ENCODE assay signal across 8 cellular contexts in genomic region chr6:136550330-136551071, GRCh38. TPM values are rescaled to one million over a fixed set of nuclear protein-coding genes. Genes with fewer than 3 reads are reported as not detected.
DNase-seq lines count a peak whose midpoint lies in the region; ATAC-seq and TF ChIP-seq lines count a peak whose summit lies in the region.

MAP7 (minus strand) TSS chr6:136550422; CDS start chr6:136550408, 14 bp downstream.

- peaks cover 0 to 17% (median 9%) of the 10 kb centered on the region in 4 donors for H3K4me1 Mint-ChIP-seq in CD4-positive, CD25-positive, alpha-beta regulatory T cell

- H3K36me3 ChIP-seq in CD4-positive, CD25-positive, alpha-beta regulatory T cell (ENCODE audit: control insufficient read depth, insufficient read depth, low read length): peaks cover 5% of the 10 kb centered on the region
- no peaks in the 10 kb centered on the region for H3K36me3 ChIP-seq in ovary
- peaks cover 0 to 3% (median under 1%) of the 10 kb centered on the region in 4 donors for H3K36me3 ChIP-seq in upper lobe of left lung

- ATAC-seq in CD4-positive, CD25-positive, alpha-beta regulatory T cell (ENCODE audit: low read depth in 2 of 2): peak; percentile 72 to 76
- peak; percentile 74 for ATAC-seq in GM19455 (IDR thresholded peaks at IDR 0.05; ENCODE audit: unreplicated experiment)
- peak; percentile 88 for ATAC-seq in Right ventricle myocardium superior (ENCODE audit: poor library complexity)
- peak; percentile 89 to 97 for ATAC-seq in upper lobe of left lung (ENCODE audit: low FRiP score in 2 of 2)

- H3K9me3 Mint-ChIP-seq in CD4-positive, CD25-positive, alpha-beta regulatory T cell: peaks cover 0 to 2% (median 0%) of the 10 kb centered on the region in 7 donors

- H3K4me3 Mint-ChIP-seq in CD4-positive, CD25-positive, alpha-beta regulatory T cell: peak within 1 kb of the TSS; percentile 71 to 83 (median 74)

- H3K27ac ChIP-seq in CD4-positive, CD25-positive, alpha-beta regulatory T cell (ENCODE audit: insufficient read depth, low read length, poor library complexity, severe bottlenecking): no peak within 1 kb of the TSS
- H3K27ac ChIP-seq in ovary (peak within 1 kb of the TSS; percentile 19 to 54), upper lobe of left lung (peak within 1 kb of the TSS; percentile 71 to 81 (median 80))

- peaks cover 7% of the 10 kb centered on the region for H3K36me3 Mint-ChIP-seq in CD4-positive, CD25-positive, alpha-beta regulatory T cell

- no peaks in the 10 kb centered on the region for H3K9me3 ChIP-seq in CD4-positive, CD25-positive, alpha-beta regulatory T cell (ENCODE audit: control insufficient read depth in 2 of 2, low read length in 2 of 2)
- H3K9me3 ChIP-seq in ovary: no peaks in the 10 kb centered on the region
- no peaks in the 10 kb centered on the region for H3K9me3 ChIP-seq in upper lobe of left lung

- no peak for TF ChIP-seq EP300 in ovary (IDR thresholded peaks at IDR 0.05)
- no peak for TF ChIP-seq EP300 in upper lobe of left lung (IDR thresholded peaks at IDR 0.05)

- peaks cover 21% of the 10 kb centered on the region for H3K27me3 ChIP-seq in CD4-positive, CD25-positive, alpha-beta regulatory T cell (ENCODE audit: control insufficient read depth, insufficient read depth, low read length)
- H3K27me3 ChIP-seq in ovary (no peaks in the 10 kb centered on the region), upper lobe of left lung (peaks cover 0 to 13% (median 2%) of the 10 kb centered on the region in 4 donors)

- intact Hi-C loops in Right ventricle myocardium superior (cut with DNase I): no loop called here
- intact Hi-C loops in ovary (cut with DNase I): no loop called here

- 0 to 1% (median 1%) methylated on average over 56 to 79 of the region's 79 CpGs for WGBS in ovary, 3 donors
- 5 to 6% methylated on average over 19 to 25 of the region's 79 CpGs for WGBS in upper lobe of left lung, 2 donors

- H3K27me3 Mint-ChIP-seq in CD4-positive, CD25-positive, alpha-beta regulatory T cell: peaks cover 59% of the 10 kb centered on the region

- H3K27ac Mint-ChIP-seq in CD4-positive, CD25-positive, alpha-beta regulatory T cell: peak within 1 kb of the TSS in 1 of 3 donors; percentile 26

- TF ChIP-seq POLR2A in ovary (IDR thresholded peaks at IDR 0.05) (no peak), upper lobe of left lung (IDR thresholded peaks at IDR 0.05) (peak in 1 of 4 donors; percentile 69)

- peaks cover 13% of the 10 kb centered on the region for H3K4me1 ChIP-seq in CD4-positive, CD25-positive, alpha-beta regulatory T cell (ENCODE audit: control insufficient read depth, insufficient read depth, low read length, poor library complexity, severe bottlenecking)
- peaks cover 9% of the 10 kb centered on the region for H3K4me1 ChIP-seq in ovary (ENCODE audit: insufficient read depth)
- peaks cover 17 to 23% (median 18%) of the 10 kb centered on the region in 4 donors for H3K4me1 ChIP-seq in upper lobe of left lung

- H3K4me3 ChIP-seq in CD4-positive, CD25-positive, alpha-beta regulatory T cell (ENCODE audit: low read depth, low read length): no peak within 1 kb of the TSS
- H3K4me3 ChIP-seq in ovary: peak within 1 kb of the TSS; percentile 63
- H3K4me3 ChIP-seq in upper lobe of left lung: peak within 1 kb of the TSS; percentile 59 to 81 (median 79)

- peak; percentile 53 to 58 (median 53) for DNase-seq in CD4-positive, CD25-positive, alpha-beta regulatory T cell
- peak; percentile 82 for DNase-seq in HK-2 (ENCODE audit: unreplicated experiment)
- DNase-seq in SHP77 (lab: John Stamatoyannopoulos, UW): peak; percentile 29 to 79
- peak; percentile 68 for DNase-seq in activated naive CD4-positive, alpha-beta T cell treated with Interleukin-2 at 50 U/mL for 16 hours
- DNase-seq in Right ventricle myocardium superior: peak; percentile 65
- peak; percentile 59 to 78 (median 72) for DNase-seq in ovary
- peak; percentile 87 to 96 for DNase-seq in upper lobe of left lung

- peak; percentile 76 to 94 (median 94) for TF ChIP-seq CTCF in ovary (IDR thresholded peaks at IDR 0.05)
- TF ChIP-seq CTCF in upper lobe of left lung (IDR thresholded peaks at IDR 0.05): peak; percentile 73 to 99 (median 98)

RNA-seq across cellular contexts. Expression of gene MAP7, which starts in this region (rescaled TPM):
- total RNA-seq in CD4-positive, CD25-positive, alpha-beta regulatory T cell: 0.72 TPM
- under 1 TPM; 0.06 to 0.25 (median 0.16) TPM for polyA plus RNA-seq in CD4-positive, CD25-positive, alpha-beta regulatory T cell
- total RNA-seq in Right ventricle myocardium superior: 2.1 TPM
- total RNA-seq in ovary: 10 to 100 TPM in 1 of 7 donors, 1 to 10 TPM in 6; 2.6 to 13.0 (median 3.6) TPM
- polyA plus RNA-seq in ovary: 1 to 10 TPM; 1.2 to 3.7 TPM
- total RNA-seq in upper lobe of left lung: 10 to 100 TPM; 18.1 to 26.6 (median 24.2) TPM

Comparison
In these comparisons a context has a peak if more than half of its experiments do, and no peak if none do; other contexts are left out.
1. Peak in DNase-seq and ATAC-seq in CD4-positive, CD25-positive, alpha-beta regulatory T cell; RNA of the gene not detected or under 1 TPM.